Comparison of ENCODE assay signal across 17 cellular contexts in genomic region chr2:43448822-43449110, GRCh38.
DNase-seq lines count a peak whose midpoint lies in the region; ATAC-seq, FAIRE-seq and TF ChIP-seq lines count a peak whose summit lies in the region.
"Had no signal": no experiment of that assay in that cellular context is flagged by ENCODE, and none has a peak within 500 bp of the region (broad histone marks: within the 10 kb centered on the region; RNA-seq: fewer than 3 reads in every experiment).

No MANE protein-coding gene starts in this region.

- no peaks in the 10 kb centered on the region for H3K36me3 ChIP-seq in HUES6 (ENCODE audit: control insufficient read depth, insufficient read depth, low read length)
- H3K36me3 ChIP-seq in K562 (ENCODE audit: control insufficient read depth, insufficient read depth, low read length) = no peaks in the 10 kb centered on the region
- no peaks in the 10 kb centered on the region for H3K36me3 ChIP-seq in iPS DF 6.9 (ENCODE audit: control insufficient read depth, insufficient read depth, low read length)
- no peaks in the 10 kb centered on the region for H3K36me3 ChIP-seq in trophoblast cell (ENCODE audit: control insufficient read depth in 1 of 2, insufficient read depth in 2 of 2, low read length in 2 of 2)
- H3K36me3 ChIP-seq: Peyer's patch had no signal

- no peak overlapping the region for H4K91ac ChIP-seq in trophoblast cell (ENCODE audit: low read depth, low read length)

- H3K79me1 ChIP-seq in trophoblast cell (ENCODE audit: low read length) = peaks cover 13% of the 10 kb centered on the region

- no peak overlapping the region for H3K14ac ChIP-seq in trophoblast cell (ENCODE audit: low read length)

- H4K8ac ChIP-seq in trophoblast cell (ENCODE audit: low read depth, low read length) = no peak overlapping the region

- no peak overlapping the region for H2AFZ ChIP-seq in K562 (ENCODE audit: low read depth, low read length)
- H2AFZ ChIP-seq in trophoblast cell (ENCODE audit: insufficient read depth, low read length, poor library complexity) = no peak overlapping the region

- H4K12ac ChIP-seq in trophoblast cell (ENCODE audit: low read depth, low read length) = no peak overlapping the region

- CTCF ChIA-PET in K562 (lab: Yijun Ruan, JAX; ENCODE audit: low intra/inter-chr PET ratio) = no interaction called here

- no peak overlapping the region for H3K18ac ChIP-seq in trophoblast cell (ENCODE audit: low read length)

- TF ChIP-seq CTCF in K562 (IDR thresholded peaks at IDR 0.05 in 2 of 3, conservative IDR thresholded peaks at IDR 0.05 in 1 of 3; ENCODE audit: insufficient read depth in 2 of 3, low read depth in 1 of 3, low read length in 3 of 3) = no peak

- FAIRE-seq in K562 (lab: Jason Lieb, UNC) = no peak

- POLR2A ChIA-PET in K562 (lab: Yijun Ruan, JAX) = no interaction called here

- H3K9ac ChIP-seq in HUES6 (ENCODE audit: low read length) (no peak overlapping the region), K562 (ENCODE audit: insufficient read depth in 1 of 2, low read depth in 2 of 2, low read length in 2 of 2) (no peak overlapping the region), trophoblast cell (ENCODE audit: low read length) (no peak overlapping the region)

- ATAC-seq in K562 (no peak), GM19328 (IDR thresholded peaks at IDR 0.05; ENCODE audit: unreplicated experiment) (no peak)
- ATAC-seq: CD8-positive, alpha-beta T cell had no signal

- no peak overlapping the region for H3K23ac ChIP-seq in trophoblast cell (ENCODE audit: low read length)

- WGBS in K562 (ENCODE audit: insufficient coverage, low coverage, missing lambda C conversion rate) = 83% methylated on average over 1 of the region's 1 CpG
- no CpG with 5 or more reads among the region's 1 CpG for WGBS in iPS DF 6.9 (ENCODE audit: insufficient coverage, insufficient read length)
- WGBS in trophoblast cell (ENCODE audit: extremely low coverage, insufficient coverage, insufficient read length) = no CpG with 5 or more reads among the region's 1 CpG

- H3K9me1 ChIP-seq in K562 (ENCODE audit: control insufficient read depth, insufficient read depth, low read length) = no peaks in the 10 kb centered on the region

- no peaks in the 10 kb centered on the region for H4K20me1 ChIP-seq in K562 (replicated peaks; ENCODE audit: control insufficient read depth, insufficient read depth, low read length)

- no peak overlapping the region for H3K4me2 ChIP-seq in K562 (ENCODE audit: insufficient read depth, low read length)
- no peak overlapping the region for H3K4me2 ChIP-seq in trophoblast cell (ENCODE audit: low read length)

- TF ChIP-seq POLR2A in K562 (conservative IDR thresholded peaks at IDR 0.05) = no peak

- no peaks in the 10 kb centered on the region for H3K79me2 ChIP-seq in K562 (ENCODE audit: control insufficient read depth, insufficient read depth, low read length)
- no peaks in the 10 kb centered on the region for H3K79me2 ChIP-seq in trophoblast cell (ENCODE audit: control insufficient read depth, insufficient read depth, low read length, poor library complexity)

- H2BK120ac ChIP-seq in trophoblast cell (ENCODE audit: insufficient read depth, low read length, poor library complexity) = no peak overlapping the region

- no peak overlapping the region for H2AK5ac ChIP-seq in trophoblast cell (ENCODE audit: low read length)

- intact Hi-C loops in K562 (cut with micrococcal nuclease) = no loop called here

- in situ Hi-C loops in K562 (cut with MboI) = no loop called here

- DNase-seq in K562 (ENCODE audit: extremely low read depth in 1 of 4, low spot score in 3 of 4) (no peak), iPS DF 6.9 (ENCODE audit: low read depth, low spot score) (peak; percentile 20), trophoblast cell (peak in 1 of 2 donors; percentile 70), cerebellar nuclear complex (lab: John Stamatoyannopoulos, UW) (no peak)
- no peak for DNase-seq in activated naive CD4-positive, alpha-beta T cell (lab: John Stamatoyannopoulos, UW)
- DNase-seq: BE2C; CD8-positive, alpha-beta T cell; DMS 273 treated with DMSO at 0.1 percent for 48 hours; EL; NCI-H1092; NCI-H2107; NCI-H446 treated with DMSO at 0.1 percent for 48 hours; NCI-H748 treated with DMSO at 0.1 percent for 48 hours; Peyer's patch; Right ventricle myocardium superior had no signal

- BruUV-seq in K562 (replicated peaks; lab: Mats Ljungman, UMichigan) = no TSS peak

- H3K4me1 ChIP-seq in HUES6 (ENCODE audit: control insufficient read depth, insufficient read depth, low read length) (peaks cover 28% of the 10 kb centered on the region), K562 (replicated peaks in 1 of 2; ENCODE audit: control insufficient read depth in 2 of 2, insufficient read depth in 2 of 2, low read length in 2 of 2) (no peaks in the 10 kb centered on the region), iPS DF 6.9 (ENCODE audit: control insufficient read depth, insufficient read depth, low read length) (peaks cover 1% of the 10 kb centered on the region; the same call in 1 of the 2 replicates), trophoblast cell (ENCODE audit: control insufficient read depth in 1 of 2, insufficient read depth in 2 of 2, low read length in 2 of 2) (peaks cover 11 to 13% of the 10 kb centered on the region in 2 experiments)
- H3K4me1 ChIP-seq: Peyer's patch had no signal

- TF ChIP-seq EP300 in K562 (IDR thresholded peaks at IDR 0.05; ENCODE audit: low read length) = no peak

- no peak overlapping the region for H2BK5ac ChIP-seq in trophoblast cell (ENCODE audit: low read depth, low read length, poor library complexity)

- H3K4me3 ChIP-seq in HUES6 (ENCODE audit: low read depth, low read length) (no peak overlapping the region), K562 (no peak overlapping the region), iPS DF 6.9 (ENCODE audit: low read length) (no peak overlapping the region), trophoblast cell (ENCODE audit: low read depth, low read length) (no peak overlapping the region)
- H3K4me3 ChIP-seq: Peyer's patch had no signal

- no peak overlapping the region for H2BK12ac ChIP-seq in trophoblast cell (ENCODE audit: low read length)

- no peak for TF ChIP-seq RAD21 in K562 (CRISPR knock-in tag; conservative IDR thresholded peaks at IDR 0.05 in 1 of 2, IDR thresholded peaks at IDR 0.05 in 1 of 2)

- H3K27ac ChIP-seq in HUES6 (ENCODE audit: low read depth, low read length) (peak overlapping the region; percentile 86), K562 (ENCODE audit: extremely low read depth, low read depth, low read length) (no peak overlapping the region), iPS DF 6.9 (ENCODE audit: low read length) (no peak overlapping the region), trophoblast cell (ENCODE audit: low read depth, low read length) (peak overlapping the region; percentile 63)
- H3K27ac ChIP-seq: Peyer's patch had no signal

- no peak overlapping the region for H3K4ac ChIP-seq in trophoblast cell (ENCODE audit: low read depth, low read length)

- no peaks in the 10 kb centered on the region for H3K9me3 ChIP-seq in HUES6 (ENCODE audit: control insufficient read depth, insufficient read depth, low read depth, low read length)
- H3K9me3 ChIP-seq in K562 (replicated peaks; ENCODE audit: control insufficient read depth, insufficient read depth, low read depth, low read length) = no peaks in the 10 kb centered on the region
- H3K9me3 ChIP-seq in iPS DF 6.9 (ENCODE audit: control insufficient read depth, insufficient read depth, low read length) = no peaks in the 10 kb centered on the region; the same call in 1 of the 2 replicates
- H3K9me3 ChIP-seq in trophoblast cell (ENCODE audit: insufficient read depth, low read depth, low read length) = no peaks in the 10 kb centered on the region
- H3K9me3 ChIP-seq: BE2C, Peyer's patch had no signal

- H3K27me3 ChIP-seq in HUES6 (ENCODE audit: control insufficient read depth, insufficient read depth, low read length) (no peaks in the 10 kb centered on the region), K562 (ENCODE audit: control insufficient read depth in 2 of 2, insufficient read depth in 2 of 2, low read length in 2 of 2) (no peaks in the 10 kb centered on the region), iPS DF 6.9 (ENCODE audit: control insufficient read depth, insufficient read depth, low read length) (no peaks in the 10 kb centered on the region), trophoblast cell (ENCODE audit: insufficient read depth, low read length) (no peaks in the 10 kb centered on the region)
- H3K27me3 ChIP-seq: BE2C, Peyer's patch had no signal

TF ChIP-seq in K562, 482 proteins besides CTCF, POLR2A, EP300 and RAD21:
- TF ChIP-seq PYGO2 (tag; IDR thresholded peaks at IDR 0.05) (no peak), DNMT1 (IDR thresholded peaks at IDR 0.05) (no peak), FOXJ2 (tag; IDR thresholded peaks at IDR 0.05) (peak; percentile 56; the same call in 1 of the 2 replicates), CBX1 (IDR thresholded peaks at IDR 0.05; ENCODE audit: low read depth) (no peak)
TF ChIP-seq in K562: peak in this region for 1.

Comparison
In these comparisons a context has a peak if more than half of its experiments do, and no peak if none do; other contexts are left out.
1. H3K27ac ChIP-seq: peak in HUES6 (single experiment) and trophoblast cell (single experiment); none in K562 (single experiment) and iPS DF 6.9 (single experiment).